In the genomic region with DNA sequence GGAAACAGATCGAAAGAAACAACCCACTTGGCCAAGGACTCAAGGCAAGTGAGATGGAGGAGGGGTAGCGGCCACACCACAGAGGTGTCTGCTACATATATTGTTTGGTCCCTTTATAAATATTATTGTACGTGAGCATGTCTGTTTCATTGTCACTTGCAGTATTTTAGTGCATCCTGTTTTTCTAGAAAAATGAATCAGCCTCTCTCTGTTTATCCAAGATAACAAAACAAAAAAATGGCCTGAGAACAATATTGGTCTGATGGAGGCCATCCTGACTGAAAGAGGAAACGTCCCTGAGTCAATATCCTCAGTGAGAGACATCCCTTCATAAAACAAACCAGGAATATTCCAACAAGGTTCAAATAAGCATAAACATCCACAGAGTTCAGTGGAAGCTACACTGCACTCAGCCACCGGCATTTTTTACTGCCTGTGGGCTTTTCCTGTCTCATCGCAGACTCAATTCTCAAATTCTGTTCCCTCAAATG, we compare ENCODE assay signal across 1 cellular context.
TF ChIP-seq lines count a peak whose summit lies in the region.

No MANE protein-coding gene starts in this region.

TF ChIP-seq in HepG2, 621 proteins besides CTCF, POLR2A, EP300 and RAD21 (continued from another document and continues in another):
- TF ChIP-seq, protein P1, sequence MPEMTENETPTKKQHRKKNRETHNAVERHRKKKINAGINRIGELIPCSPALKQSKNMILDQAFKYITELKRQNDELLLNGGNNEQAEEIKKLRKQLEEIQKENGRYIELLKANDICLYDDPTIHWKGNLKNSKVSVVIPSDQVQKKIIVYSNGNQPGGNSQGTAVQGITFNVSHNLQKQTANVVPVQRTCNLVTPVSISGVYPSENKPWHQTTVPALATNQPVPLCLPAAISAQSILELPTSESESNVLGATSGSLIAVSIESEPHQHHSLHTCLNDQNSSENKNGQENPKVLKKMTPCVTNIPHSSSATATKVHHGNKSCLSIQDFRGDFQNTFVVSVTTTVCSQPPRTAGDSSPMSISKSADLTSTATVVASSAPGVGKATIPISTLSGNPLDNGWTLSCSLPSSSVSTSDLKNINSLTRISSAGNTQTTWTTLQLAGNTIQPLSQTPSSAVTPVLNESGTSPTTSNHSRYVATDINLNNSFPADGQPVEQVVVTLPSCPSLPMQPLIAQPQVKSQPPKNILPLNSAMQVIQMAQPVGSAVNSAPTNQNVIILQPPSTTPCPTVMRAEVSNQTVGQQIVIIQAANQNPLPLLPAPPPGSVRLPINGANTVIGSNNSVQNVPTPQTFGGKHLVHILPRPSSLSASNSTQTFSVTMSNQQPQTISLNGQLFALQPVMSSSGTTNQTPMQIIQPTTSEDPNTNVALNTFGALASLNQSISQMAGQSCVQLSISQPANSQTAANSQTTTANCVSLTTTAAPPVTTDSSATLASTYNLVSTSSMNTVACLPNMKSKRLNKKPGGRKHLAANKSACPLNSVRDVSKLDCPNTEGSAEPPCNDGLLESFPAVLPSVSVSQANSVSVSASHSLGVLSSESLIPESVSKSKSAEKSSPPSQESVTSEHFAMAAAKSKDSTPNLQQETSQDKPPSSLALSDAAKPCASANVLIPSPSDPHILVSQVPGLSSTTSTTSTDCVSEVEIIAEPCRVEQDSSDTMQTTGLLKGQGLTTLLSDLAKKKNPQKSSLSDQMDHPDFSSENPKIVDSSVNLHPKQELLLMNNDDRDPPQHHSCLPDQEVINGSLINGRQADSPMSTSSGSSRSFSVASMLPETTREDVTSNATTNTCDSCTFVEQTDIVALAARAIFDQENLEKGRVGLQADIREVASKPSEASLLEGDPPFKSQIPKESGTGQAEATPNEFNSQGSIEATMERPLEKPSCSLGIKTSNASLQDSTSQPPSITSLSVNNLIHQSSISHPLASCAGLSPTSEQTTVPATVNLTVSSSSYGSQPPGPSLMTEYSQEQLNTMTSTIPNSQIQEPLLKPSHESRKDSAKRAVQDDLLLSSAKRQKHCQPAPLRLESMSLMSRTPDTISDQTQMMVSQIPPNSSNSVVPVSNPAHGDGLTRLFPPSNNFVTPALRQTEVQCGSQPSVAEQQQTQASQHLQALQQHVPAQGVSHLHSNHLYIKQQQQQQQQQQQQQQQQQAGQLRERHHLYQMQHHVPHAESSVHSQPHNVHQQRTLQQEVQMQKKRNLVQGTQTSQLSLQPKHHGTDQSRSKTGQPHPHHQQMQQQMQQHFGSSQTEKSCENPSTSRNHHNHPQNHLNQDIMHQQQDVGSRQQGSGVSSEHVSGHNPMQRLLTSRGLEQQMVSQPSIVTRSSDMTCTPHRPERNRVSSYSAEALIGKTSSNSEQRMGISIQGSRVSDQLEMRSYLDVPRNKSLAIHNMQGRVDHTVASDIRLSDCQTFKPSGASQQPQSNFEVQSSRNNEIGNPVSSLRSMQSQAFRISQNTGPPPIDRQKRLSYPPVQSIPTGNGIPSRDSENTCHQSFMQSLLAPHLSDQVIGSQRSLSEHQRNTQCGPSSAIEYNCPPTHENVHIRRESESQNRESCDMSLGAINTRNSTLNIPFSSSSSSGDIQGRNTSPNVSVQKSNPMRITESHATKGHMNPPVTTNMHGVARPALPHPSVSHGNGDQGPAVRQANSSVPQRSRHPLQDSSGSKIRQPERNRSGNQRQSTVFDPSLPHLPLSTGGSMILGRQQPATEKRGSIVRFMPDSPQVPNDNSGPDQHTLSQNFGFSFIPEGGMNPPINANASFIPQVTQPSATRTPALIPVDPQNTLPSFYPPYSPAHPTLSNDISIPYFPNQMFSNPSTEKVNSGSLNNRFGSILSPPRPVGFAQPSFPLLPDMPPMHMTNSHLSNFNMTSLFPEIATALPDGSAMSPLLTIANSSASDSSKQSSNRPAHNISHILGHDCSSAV (CRISPR knock-in tag; IDR thresholded peaks at IDR 0.05; ENCODE audit: borderline replicate concordance), result no peak
- TF ChIP-seq SMC3 (IDR thresholded peaks at IDR 0.05; ENCODE audit: low read length) (no peak), ELF4 (CRISPR knock-in tag; IDR thresholded peaks at IDR 0.05; ENCODE audit: borderline replicate concordance) (no peak), FOXJ3 (CRISPR knock-in tag; IDR thresholded peaks at IDR 0.05; ENCODE audit: borderline replicate concordance) (no peak), RFX5 (IDR thresholded peaks at IDR 0.05; ENCODE audit: low read depth, low read length) (no peak), JUND (CRISPR knock-in tag; IDR thresholded peaks at IDR 0.05) (no peak), HNRNPUL1 (IDR thresholded peaks at IDR 0.05; ENCODE audit: low read depth, low read length) (no peak), SRSF1 (optimal IDR thresholded peaks at IDR 0.05; ENCODE audit: low read depth, low read length) (no peak), TCF12 (IDR thresholded peaks at IDR 0.05) (no peak), TCF12 (CRISPR knock-in tag; IDR thresholded peaks at IDR 0.05) (no peak), ZNF589 (CRISPR knock-in tag; conservative IDR thresholded peaks at IDR 0.05) (no peak), ZIK1 (CRISPR knock-in tag; IDR thresholded peaks at IDR 0.05; ENCODE audit: borderline replicate concordance, low read depth) (no peak), ZNF24 (IDR thresholded peaks at IDR 0.05) (no peak), CSRNP1 (CRISPR knock-in tag; IDR thresholded peaks at IDR 0.05) (no peak), CC2D1A (CRISPR knock-in tag; IDR thresholded peaks at IDR 0.05) (no peak), BCL6 (CRISPR knock-in tag; IDR thresholded peaks at IDR 0.05) (no peak), MTA1 (CRISPR knock-in tag; IDR thresholded peaks at IDR 0.05; ENCODE audit: borderline replicate concordance) (no peak), HMGA1 (CRISPR knock-in tag; conservative IDR thresholded peaks at IDR 0.05) (no peak), ZNF354B (CRISPR knock-in tag; IDR thresholded peaks at IDR 0.05) (no peak), ZNF580 (CRISPR knock-in tag; IDR thresholded peaks at IDR 0.05; ENCODE audit: borderline replicate concordance, low read depth) (no peak), EEA1 (CRISPR knock-in tag; IDR thresholded peaks at IDR 0.05; ENCODE audit: borderline replicate concordance) (no peak), HOXD1 (CRISPR knock-in tag; IDR thresholded peaks at IDR 0.05) (no peak), ISX (CRISPR knock-in tag; conservative IDR thresholded peaks at IDR 0.05) (no peak)
- TF ChIP-seq, protein P2, sequence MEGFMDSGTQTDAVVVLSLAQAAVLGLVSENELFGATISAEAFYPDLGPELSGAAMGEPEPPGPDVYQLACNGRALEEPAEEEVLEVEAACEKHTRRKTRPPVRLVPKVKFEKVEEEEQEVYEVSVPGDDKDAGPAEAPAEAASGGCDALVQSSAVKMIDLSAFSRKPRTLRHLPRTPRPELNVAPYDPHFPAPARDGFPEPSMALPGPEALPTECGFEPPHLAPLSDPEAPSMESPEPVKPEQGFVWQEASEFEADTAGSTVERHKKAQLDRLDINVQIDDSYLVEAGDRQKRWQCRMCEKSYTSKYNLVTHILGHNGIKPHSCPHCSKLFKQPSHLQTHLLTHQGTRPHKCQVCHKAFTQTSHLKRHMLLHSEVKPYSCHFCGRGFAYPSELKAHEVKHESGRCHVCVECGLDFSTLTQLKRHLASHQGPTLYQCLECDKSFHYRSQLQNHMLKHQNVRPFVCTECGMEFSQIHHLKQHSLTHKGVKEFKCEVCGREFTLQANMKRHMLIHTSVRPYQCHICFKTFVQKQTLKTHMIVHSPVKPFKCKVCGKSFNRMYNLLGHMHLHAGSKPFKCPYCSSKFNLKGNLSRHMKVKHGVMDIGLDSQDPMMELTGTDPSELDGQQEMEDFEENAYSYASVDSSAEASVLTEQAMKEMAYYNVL (CRISPR knock-in tag; IDR thresholded peaks at IDR 0.05; ENCODE audit: borderline replicate concordance), result no peak
- TF ChIP-seq, protein P3, sequence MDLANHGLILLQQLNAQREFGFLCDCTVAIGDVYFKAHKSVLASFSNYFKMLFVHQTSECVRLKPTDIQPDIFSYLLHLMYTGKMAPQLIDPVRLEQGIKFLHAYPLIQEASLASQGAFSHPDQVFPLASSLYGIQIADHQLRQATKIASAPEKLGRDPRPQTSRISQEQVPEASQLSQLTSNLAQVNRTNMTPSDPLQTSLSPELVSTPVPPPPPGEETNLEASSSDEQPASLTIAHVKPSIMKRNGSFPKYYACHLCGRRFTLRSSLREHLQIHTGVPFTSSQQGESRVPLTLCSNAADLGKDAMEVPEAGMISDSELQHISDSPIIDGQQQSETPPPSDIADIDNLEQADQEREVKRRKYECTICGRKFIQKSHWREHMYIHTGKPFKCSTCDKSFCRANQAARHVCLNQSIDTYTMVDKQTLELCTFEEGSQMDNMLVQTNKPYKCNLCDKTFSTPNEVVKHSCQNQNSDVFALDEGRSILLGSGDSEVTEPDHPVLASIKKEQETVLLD (CRISPR knock-in tag; IDR thresholded peaks at IDR 0.05; ENCODE audit: low read depth), result no peak
- TF ChIP-seq, protein P4, sequence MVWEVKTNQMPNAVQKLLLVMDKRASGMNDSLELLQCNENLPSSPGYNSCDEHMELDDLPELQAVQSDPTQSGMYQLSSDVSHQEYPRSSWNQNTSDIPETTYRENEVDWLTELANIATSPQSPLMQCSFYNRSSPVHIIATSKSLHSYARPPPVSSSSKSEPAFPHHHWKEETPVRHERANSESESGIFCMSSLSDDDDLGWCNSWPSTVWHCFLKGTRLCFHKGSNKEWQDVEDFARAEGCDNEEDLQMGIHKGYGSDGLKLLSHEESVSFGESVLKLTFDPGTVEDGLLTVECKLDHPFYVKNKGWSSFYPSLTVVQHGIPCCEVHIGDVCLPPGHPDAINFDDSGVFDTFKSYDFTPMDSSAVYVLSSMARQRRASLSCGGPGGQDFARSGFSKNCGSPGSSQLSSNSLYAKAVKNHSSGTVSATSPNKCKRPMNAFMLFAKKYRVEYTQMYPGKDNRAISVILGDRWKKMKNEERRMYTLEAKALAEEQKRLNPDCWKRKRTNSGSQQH (CRISPR knock-in tag; IDR thresholded peaks at IDR 0.05; ENCODE audit: low read depth), result no peak
- TF ChIP-seq, protein P5, sequence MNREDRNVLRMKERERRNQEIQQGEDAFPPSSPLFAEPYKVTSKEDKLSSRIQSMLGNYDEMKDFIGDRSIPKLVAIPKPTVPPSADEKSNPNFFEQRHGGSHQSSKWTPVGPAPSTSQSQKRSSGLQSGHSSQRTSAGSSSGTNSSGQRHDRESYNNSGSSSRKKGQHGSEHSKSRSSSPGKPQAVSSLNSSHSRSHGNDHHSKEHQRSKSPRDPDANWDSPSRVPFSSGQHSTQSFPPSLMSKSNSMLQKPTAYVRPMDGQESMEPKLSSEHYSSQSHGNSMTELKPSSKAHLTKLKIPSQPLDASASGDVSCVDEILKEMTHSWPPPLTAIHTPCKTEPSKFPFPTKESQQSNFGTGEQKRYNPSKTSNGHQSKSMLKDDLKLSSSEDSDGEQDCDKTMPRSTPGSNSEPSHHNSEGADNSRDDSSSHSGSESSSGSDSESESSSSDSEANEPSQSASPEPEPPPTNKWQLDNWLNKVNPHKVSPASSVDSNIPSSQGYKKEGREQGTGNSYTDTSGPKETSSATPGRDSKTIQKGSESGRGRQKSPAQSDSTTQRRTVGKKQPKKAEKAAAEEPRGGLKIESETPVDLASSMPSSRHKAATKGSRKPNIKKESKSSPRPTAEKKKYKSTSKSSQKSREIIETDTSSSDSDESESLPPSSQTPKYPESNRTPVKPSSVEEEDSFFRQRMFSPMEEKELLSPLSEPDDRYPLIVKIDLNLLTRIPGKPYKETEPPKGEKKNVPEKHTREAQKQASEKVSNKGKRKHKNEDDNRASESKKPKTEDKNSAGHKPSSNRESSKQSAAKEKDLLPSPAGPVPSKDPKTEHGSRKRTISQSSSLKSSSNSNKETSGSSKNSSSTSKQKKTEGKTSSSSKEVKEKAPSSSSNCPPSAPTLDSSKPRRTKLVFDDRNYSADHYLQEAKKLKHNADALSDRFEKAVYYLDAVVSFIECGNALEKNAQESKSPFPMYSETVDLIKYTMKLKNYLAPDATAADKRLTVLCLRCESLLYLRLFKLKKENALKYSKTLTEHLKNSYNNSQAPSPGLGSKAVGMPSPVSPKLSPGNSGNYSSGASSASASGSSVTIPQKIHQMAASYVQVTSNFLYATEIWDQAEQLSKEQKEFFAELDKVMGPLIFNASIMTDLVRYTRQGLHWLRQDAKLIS (CRISPR knock-in tag; IDR thresholded peaks at IDR 0.05), result no peak
- TF ChIP-seq, protein P6, sequence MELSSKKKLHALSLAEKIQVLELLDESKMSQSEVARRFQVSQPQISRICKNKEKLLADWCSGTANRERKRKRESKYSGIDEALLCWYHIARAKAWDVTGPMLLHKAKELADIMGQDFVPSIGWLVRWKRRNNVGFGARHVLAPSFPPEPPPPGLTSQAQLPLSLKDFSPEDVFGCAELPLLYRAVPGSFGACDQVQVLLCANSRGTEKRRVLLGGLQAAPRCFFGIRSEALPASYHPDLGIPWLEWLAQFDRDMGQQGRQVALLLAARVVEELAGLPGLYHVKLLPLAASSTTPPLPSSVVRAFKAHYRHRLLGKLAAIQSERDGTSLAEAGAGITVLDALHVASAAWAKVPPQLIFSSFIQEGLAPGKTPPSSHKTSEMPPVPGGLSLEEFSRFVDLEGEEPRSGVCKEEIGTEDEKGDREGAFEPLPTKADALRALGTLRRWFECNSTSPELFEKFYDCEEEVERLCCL (CRISPR knock-in tag; IDR thresholded peaks at IDR 0.05; ENCODE audit: borderline replicate concordance), result no peak
